Comparison of ENCODE assay signal across 18 cellular contexts in the genomic region with DNA sequence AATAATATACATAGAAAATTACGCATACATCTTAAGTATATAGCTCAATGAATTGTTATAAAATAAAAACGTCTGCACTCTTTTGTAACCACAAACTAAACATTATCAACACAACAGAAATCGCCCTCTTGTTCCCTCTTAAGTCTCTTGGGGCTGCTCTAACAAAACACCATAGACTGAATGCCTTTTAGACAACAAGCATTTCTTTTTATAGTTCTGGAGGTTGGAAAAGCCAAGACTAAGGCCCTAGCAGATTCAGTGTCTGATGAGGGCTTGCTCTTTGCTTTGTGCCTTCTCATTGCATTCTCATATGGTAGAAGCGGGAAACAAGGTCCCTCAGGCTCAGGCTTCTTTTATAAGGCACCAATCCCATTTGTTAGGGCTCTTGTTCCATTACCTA. TPM values are rescaled to one million over a fixed set of nuclear protein-coding genes. Genes with fewer than 3 reads are reported as not detected.
DNase-seq lines count a peak whose midpoint lies in the region; ATAC-seq and TF ChIP-seq lines count a peak whose summit lies in the region.
"Had no signal": no experiment of that assay in that cellular context is flagged by ENCODE, and none has a peak within 500 bp of the region (broad histone marks: within the 10 kb centered on the region; RNA-seq: fewer than 3 reads in every experiment).

No MANE protein-coding gene starts in this region.

- H3K27ac Mint-ChIP-seq in endothelial cell (ENCODE audit: unreplicated experiment) = peak overlapping the region; percentile 89
- H3K27ac Mint-ChIP-seq: H9 had no signal

- peak overlapping the region; percentile 96 for H3K27ac ChIP-seq in KOPT-K1 (ENCODE audit: low read depth, low read length, poor library complexity, severe bottlenecking)
- H3K27ac ChIP-seq: KMS-11, Peyer's patch had no signal

- peaks cover 4% of the 10 kb centered on the region for H3K36me3 Mint-ChIP-seq in endothelial cell (ENCODE audit: low read depth, unreplicated experiment)

- peaks cover 27% of the 10 kb centered on the region for H3K4me1 Mint-ChIP-seq in endothelial cell (ENCODE audit: unreplicated experiment)
- H3K4me1 Mint-ChIP-seq: H9 had no signal

- no peak for TF ChIP-seq CTCF in endothelial cell (IDR thresholded peaks at IDR 0.05; ENCODE audit: unreplicated experiment)

- peaks cover 21% of the 10 kb centered on the region for H3K9me3 ChIP-seq in KOPT-K1 (ENCODE audit: insufficient read depth, low read length, poor library complexity, severe bottlenecking)
- H3K9me3 ChIP-seq: Peyer's patch had no signal

- peak overlapping the region; percentile 9 for H3K4me3 Mint-ChIP-seq in endothelial cell (ENCODE audit: unreplicated experiment)
- H3K4me3 Mint-ChIP-seq: H9 had no signal

- no peaks in the 10 kb centered on the region for H3K27me3 Mint-ChIP-seq in endothelial cell (ENCODE audit: unreplicated experiment)

- H3K9me3 Mint-ChIP-seq in endothelial cell (ENCODE audit: unreplicated experiment) = no peaks in the 10 kb centered on the region

- peak; percentile 29 for ATAC-seq in left ventricle myocardium superior
- ATAC-seq in left cardiac atrium = no peak
- no peak for ATAC-seq in GM21423 (IDR thresholded peaks at IDR 0.05; ENCODE audit: unreplicated experiment)

- no peaks in the 10 kb centered on the region for H3K36me3 ChIP-seq in KOPT-K1 (ENCODE audit: insufficient read depth, low read length)
- H3K36me3 ChIP-seq: Peyer's patch had no signal

- DNase-seq in left ventricle myocardium superior (no peak), left cardiac atrium (no peak), endothelial cell (ENCODE audit: low spot score) (no peak), NCI-H526 treated with DMSO at 0.1 percent for 48 hours (lab: John Stamatoyannopoulos, UW) (no peak)
- no peak for DNase-seq in stimulated activated CD8-positive, alpha-beta memory T cell treated with anti-CD3 and anti-CD28 coated beads, Interleukin-4, amount 100 ng/mL, for 48 hours
- DNase-seq: DMS79 treated with DMSO at 0.1 percent for 48 hours, H9, NCI-H1048, NCI-H1436, NCI-H2029, NCI-H446 treated with DMSO at 0.1 percent for 48 hours, Peyer's patch had no signal

- intact Hi-C loops in left ventricle myocardium superior (cut with micrococcal nuclease) = no loop called here
- intact Hi-C loops in left cardiac atrium (cut with DNase I) = no loop called here

RNA-seq across cellular contexts. Expression of gene IFNB1, which starts 4.9 kb away (rescaled TPM):
- total RNA-seq in left ventricle myocardium superior (not detected), left cardiac atrium (not detected), endothelial cell (ENCODE audit: unreplicated experiment) (not detected)
- total RNA-seq: G401, H9, HT1080, MCF 10A, Peyer's patch had no signal

RNA-seq across cellular contexts. Expression of gene HACD4, which starts 51.2 kb away (rescaled TPM):
- total RNA-seq in left ventricle myocardium superior (0.89 TPM), left cardiac atrium (1 to 10 TPM; 1.0 to 2.1 TPM), endothelial cell (ENCODE audit: unreplicated experiment) (5.7 TPM)
- total RNA-seq: G401, HT1080, MCF 10A had no signal

RNA-seq across cellular contexts. Expression of gene IFNW1, which starts 59.0 kb away (rescaled TPM):
- total RNA-seq in left ventricle myocardium superior (not detected), left cardiac atrium (not detected), endothelial cell (ENCODE audit: unreplicated experiment) (not detected)
- total RNA-seq: G401, H9, HT1080, MCF 10A, Peyer's patch had no signal
